8 cellular contexts compared by ENCODE assay signal in the genomic region with DNA sequence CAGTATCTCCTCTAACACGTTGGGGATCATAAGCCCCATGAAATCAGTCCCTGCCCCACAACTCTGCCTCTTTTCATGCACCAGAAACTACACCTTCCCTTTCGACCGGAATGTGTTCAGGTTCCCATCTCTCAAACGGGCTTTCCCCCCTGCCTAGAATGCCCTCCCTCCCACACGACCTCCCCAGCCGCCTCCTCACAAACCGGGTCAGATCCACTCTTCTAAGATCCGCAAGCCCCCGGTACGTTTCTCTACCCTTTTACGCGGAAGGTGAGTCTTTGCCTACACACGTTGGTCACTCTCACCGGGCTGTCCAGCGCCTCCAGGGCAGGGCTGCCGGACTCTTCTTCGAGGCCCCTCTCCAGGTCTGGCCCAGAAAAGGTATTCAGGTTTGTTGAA. TPM values are rescaled to one million over a fixed set of nuclear protein-coding genes. Genes with fewer than 3 reads are reported as not detected.
DNase-seq lines count a peak whose midpoint lies in the region; ATAC-seq and TF ChIP-seq lines count a peak whose summit lies in the region.

No MANE protein-coding gene starts in this region.

- H3K36me3 ChIP-seq in Caco-2 (ENCODE audit: control insufficient read depth, insufficient read depth, low read length), result no peaks in the 10 kb centered on the region
- H3K36me3 ChIP-seq in psoas muscle (ENCODE audit: insufficient read depth in 1 of 2, low read depth in 1 of 2), result peaks cover 0 to 24% of the 10 kb centered on the region in 2 donors

- DNase-seq in Caco-2 (no peak), fibroblast of villous mesenchyme (ENCODE audit: low read depth) (no peak), psoas muscle (no peak), NCI-H1048 (lab: John Stamatoyannopoulos, UW) (no peak), putamen (ENCODE audit: low spot score) (no peak), DMS53 (lab: John Stamatoyannopoulos, UW) (no peak)
- DNase-seq in activated CD4-positive, alpha-beta T cell treated with anti-CD3 and anti-CD28 coated beads, Interleukin-2, amount 10 ng/mL, durations not matched to agents 7 days and 5 days, result peak; percentile 19

- H3K9me3 ChIP-seq in Caco-2, result no peaks in the 10 kb centered on the region
- H3K9me3 ChIP-seq in psoas muscle, result no peaks in the 10 kb centered on the region

- BruUV-seq in Caco-2 (replicated peaks; lab: Mats Ljungman, UMichigan), result no TSS peak

- CTCF ChIA-PET in Caco-2 (lab: Charles Lee), result interaction anchor here (0.6 to 1.4 kb wide), 2 partner anchors 28 to 37 kb away, joined by 4 to 5 read pairs; no protein-coding TSS in a partner anchor
- CTCF ChIA-PET in activated CD4-positive, alpha-beta T cell treated with anti-CD3 and anti-CD28 coated beads, Interleukin-2, amount 10 ng/mL, durations not matched to agents 7 days and 5 days (lab: Charles Lee), result interaction anchor here (1.4 to 3.3 kb wide), 5 partner anchors 12 to 55 kb away, joined by 3 to 27 read pairs (median 5); partner anchors contain the start of genes C1QBP, DERL2 and MIS12

- peak overlapping the region; percentile 91 for H3K4me3 Mint-ChIP-seq in Caco-2 (ENCODE audit: unreplicated experiment)
- H3K4me3 Mint-ChIP-seq in activated CD4-positive, alpha-beta T cell treated with anti-CD3 and anti-CD28 coated beads, Interleukin-2, amount 10 ng/mL, durations not matched to agents 7 days and 5 days, result peak overlapping the region; percentile 81

- peaks cover 14% of the 10 kb centered on the region for H3K4me1 Mint-ChIP-seq in Caco-2 (ENCODE audit: low read depth, unreplicated experiment)
- H3K4me1 Mint-ChIP-seq in activated CD4-positive, alpha-beta T cell treated with anti-CD3 and anti-CD28 coated beads, Interleukin-2, amount 10 ng/mL, durations not matched to agents 7 days and 5 days, result peaks cover 42% of the 10 kb centered on the region

- H3K4me3 ChIP-seq in Caco-2 (ENCODE audit: low read depth, low read length), result peak overlapping the region; percentile 76
- H3K4me3 ChIP-seq in fibroblast of villous mesenchyme (ENCODE audit: low read depth, low read length), result peak overlapping the region; percentile 82
- H3K4me3 ChIP-seq in psoas muscle, result peak overlapping the region; percentile 95

- H3K27me3 Mint-ChIP-seq in Caco-2 (ENCODE audit: insufficient read depth, unreplicated experiment), result no peaks in the 10 kb centered on the region
- H3K27me3 Mint-ChIP-seq in activated CD4-positive, alpha-beta T cell treated with anti-CD3 and anti-CD28 coated beads, Interleukin-2, amount 10 ng/mL, durations not matched to agents 7 days and 5 days, result no peaks in the 10 kb centered on the region

- H3K27ac ChIP-seq in psoas muscle, result no peak overlapping the region

- H3K27me3 ChIP-seq in Caco-2 (replicated peaks; ENCODE audit: control insufficient read depth, insufficient read depth, low read length), result no peaks in the 10 kb centered on the region
- H3K27me3 ChIP-seq in psoas muscle (ENCODE audit: insufficient read depth in 3 of 3, low read length in 2 of 3), result no peaks in the 10 kb centered on the region

- WGBS in psoas muscle, 3 donors, result 0 to 1% (median 0%) methylated on average over 17 of the region's 17 CpGs

- H3K27ac Mint-ChIP-seq in Caco-2 (ENCODE audit: unreplicated experiment), result peak overlapping the region; percentile 46
- H3K27ac Mint-ChIP-seq in activated CD4-positive, alpha-beta T cell treated with anti-CD3 and anti-CD28 coated beads, Interleukin-2, amount 10 ng/mL, durations not matched to agents 7 days and 5 days, result peak overlapping the region; percentile 76

- peaks cover 10% of the 10 kb centered on the region for H3K36me3 Mint-ChIP-seq in Caco-2 (ENCODE audit: insufficient read depth, unreplicated experiment)
- peaks cover 16% of the 10 kb centered on the region for H3K36me3 Mint-ChIP-seq in activated CD4-positive, alpha-beta T cell treated with anti-CD3 and anti-CD28 coated beads, Interleukin-2, amount 10 ng/mL, durations not matched to agents 7 days and 5 days (ENCODE audit: low read depth)

- H3K4me1 ChIP-seq in Caco-2 (no peaks in the 10 kb centered on the region), psoas muscle (peaks cover 7% of the 10 kb centered on the region)

- TF ChIP-seq CTCF in Caco-2 (IDR thresholded peaks at IDR 0.05; ENCODE audit: insufficient read depth in 1 of 2, low read depth in 1 of 2, low read length in 1 of 2, severe bottlenecking in 1 of 2, unreplicated experiment in 1 of 2) (no peak), fibroblast of villous mesenchyme (IDR thresholded peaks at IDR 0.05; ENCODE audit: insufficient read depth, low read depth, low read length) (no peak), psoas muscle (IDR thresholded peaks at IDR 0.05) (no peak)

- ATAC-seq in HG02870 (IDR thresholded peaks at IDR 0.05; ENCODE audit: unreplicated experiment) (peak; percentile 12), psoas muscle (peak; percentile 8 to 22 (median 16))

- H3K9me3 Mint-ChIP-seq in Caco-2 (ENCODE audit: unreplicated experiment), result no peaks in the 10 kb centered on the region
- no peaks in the 10 kb centered on the region for H3K9me3 Mint-ChIP-seq in activated CD4-positive, alpha-beta T cell treated with anti-CD3 and anti-CD28 coated beads, Interleukin-2, amount 10 ng/mL, durations not matched to agents 7 days and 5 days

- POLR2A ChIA-PET in Caco-2 (lab: Charles Lee), result interaction anchor here (1.0 to 1.4 kb wide), 2 partner anchors 18 to 49 kb away, joined by 4 to 10 read pairs; partner anchors contain the start of genes DERL2, MIS12, NUP88 and RPAIN
- POLR2A ChIA-PET in activated CD4-positive, alpha-beta T cell treated with anti-CD3 and anti-CD28 coated beads, Interleukin-2, amount 10 ng/mL, durations not matched to agents 7 days and 5 days (lab: Charles Lee), result interaction anchor here (1.1 kb wide), 1 partner anchor 18 kb away, joined by 4 read pairs; the partner anchor contains the start of genes DERL2 and MIS12

- intact Hi-C loops in Caco-2 (cut with micrococcal nuclease; ENCODE audit: unreplicated experiment) (no loop called here), psoas muscle (cut with DNase I) (loop anchor here in 1 of 2 donors (2.0 kb wide), 1 partner anchor 19 kb away; the partner anchor contains the start of genes DERL2 and MIS12)

RNA-seq across cellular contexts. Expression of gene DHX33, which starts 0.7 kb away (rescaled TPM):
- 15.5 and 17.1 TPM in 2 replicates for total RNA-seq in Caco-2 (2022)
- total RNA-seq in activated CD4-positive, alpha-beta T cell treated with anti-CD3 and anti-CD28 coated beads, Interleukin-2, amount 10 ng/mL, durations not matched to agents 7 days and 5 days, result 10 to 100 TPM; 14.3 to 18.5 TPM
- total RNA-seq in fibroblast of villous mesenchyme, result 14.2 and 14.8 TPM in 2 replicates
- total RNA-seq in psoas muscle, result 10 to 100 TPM in 3 of 4 donors, 1 to 10 TPM in 1; 8.9 to 17.7 (median 12.0) TPM
- 1 to 10 TPM; 3.9 to 9.6 (median 6.9) TPM for polyA plus RNA-seq in psoas muscle

RNA-seq across cellular contexts. Expression of gene DERL2, which starts 17.9 kb away (rescaled TPM):
- total RNA-seq in Caco-2 (2022), result 34.1 and 34.9 TPM in 2 replicates
- total RNA-seq in activated CD4-positive, alpha-beta T cell treated with anti-CD3 and anti-CD28 coated beads, Interleukin-2, amount 10 ng/mL, durations not matched to agents 7 days and 5 days, result 10 to 100 TPM; 70.3 to 85.1 TPM
- 29.0 and 45.3 TPM in 2 replicates for total RNA-seq in fibroblast of villous mesenchyme
- 10 to 100 TPM; 23.1 to 40.9 (median 33.6) TPM for total RNA-seq in psoas muscle
- polyA plus RNA-seq in psoas muscle, result 100 to 1,000 TPM in 1 of 3 donors, 10 to 100 TPM in 2; 50.6 to 104 (median 60.4) TPM

RNA-seq across cellular contexts. Expression of gene MIS12, which starts 18.3 kb away (rescaled TPM):
- total RNA-seq in Caco-2 (2022), result 11.7 and 13.9 TPM in 2 replicates
- total RNA-seq in activated CD4-positive, alpha-beta T cell treated with anti-CD3 and anti-CD28 coated beads, Interleukin-2, amount 10 ng/mL, durations not matched to agents 7 days and 5 days, result 10 to 100 TPM; 33.1 to 39.8 TPM
- 10.3 and 18.6 TPM in 2 replicates for total RNA-seq in fibroblast of villous mesenchyme
- total RNA-seq in psoas muscle, result 10 to 100 TPM; 13.6 to 21.4 (median 17.5) TPM
- polyA plus RNA-seq in psoas muscle, result 10 to 100 TPM; 11.1 to 28.9 (median 13.1) TPM

RNA-seq across cellular contexts. Expression of gene C1QBP, which starts 29.1 kb away (rescaled TPM):
- 129 and 149 TPM in 2 replicates for total RNA-seq in Caco-2 (2022)
- 100 to 1,000 TPM; 156 to 157 TPM for total RNA-seq in activated CD4-positive, alpha-beta T cell treated with anti-CD3 and anti-CD28 coated beads, Interleukin-2, amount 10 ng/mL, durations not matched to agents 7 days and 5 days
- 179 and 233 TPM in 2 replicates for total RNA-seq in fibroblast of villous mesenchyme
- total RNA-seq in psoas muscle, result 100 to 1,000 TPM; 107 to 184 (median 128) TPM
- 100 to 1,000 TPM; 166 to 472 (median 209) TPM for polyA plus RNA-seq in psoas muscle

RNA-seq across cellular contexts. Expression of gene RPAIN, which starts 48.1 kb away (rescaled TPM):
- total RNA-seq in Caco-2 (2022) (30.5 and 36.5 TPM in 2 replicates), fibroblast of villous mesenchyme (35.0 and 39.6 TPM in 2 replicates), psoas muscle (10 to 100 TPM; 24.7 to 36.3 (median 27.5) TPM)
- 10 to 100 TPM; 43.1 to 52.0 TPM for total RNA-seq in activated CD4-positive, alpha-beta T cell treated with anti-CD3 and anti-CD28 coated beads, Interleukin-2, amount 10 ng/mL, durations not matched to agents 7 days and 5 days
- 10 to 100 TPM; 25.2 to 65.2 (median 48.1) TPM for polyA plus RNA-seq in psoas muscle
